In the genomic region with DNA sequence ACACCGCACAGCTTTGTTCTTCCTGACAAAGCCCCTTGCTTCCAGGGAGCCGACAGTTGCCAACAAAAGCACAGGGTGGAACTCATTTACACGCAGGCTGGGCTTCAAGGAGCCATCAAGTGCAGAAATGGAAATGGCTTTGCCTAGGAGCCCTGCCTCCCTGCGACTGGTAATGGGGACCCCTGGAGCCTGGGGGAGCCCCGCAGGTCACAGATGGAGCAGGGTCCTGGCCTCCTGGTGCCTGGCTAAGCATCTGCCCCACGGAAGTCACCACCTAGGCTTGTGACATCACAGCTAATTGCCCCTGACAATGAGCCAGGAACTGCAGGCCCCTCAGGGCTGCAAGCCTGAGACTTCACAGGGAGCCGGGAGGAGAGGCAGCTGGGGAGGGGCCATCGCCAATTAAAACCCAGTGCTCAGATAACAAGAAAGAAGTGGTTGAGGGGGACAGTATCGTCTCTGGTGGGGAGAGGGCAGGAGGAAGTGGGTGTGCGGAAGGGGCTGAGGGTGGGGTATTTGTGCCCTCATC, we compare ENCODE assay signal across 12 cellular contexts.
DNase-seq lines count a peak whose midpoint lies in the region; TF ChIP-seq lines count a peak whose summit lies in the region.
"Had no signal": no experiment of that assay in that cellular context is flagged by ENCODE, and none has a peak within 500 bp of the region (broad histone marks: within the 10 kb centered on the region; RNA-seq: fewer than 3 reads in every experiment).

No MANE protein-coding gene starts in this region.

- in situ Hi-C loops in GM13976 (cut with MboI; ENCODE audit: low sequenced_read_pairs, unreplicated experiment), result no loop called here

- no peaks in the 10 kb centered on the region for H3K36me3 ChIP-seq in BLaER1 treated with 17β-estradiol and CSF1 and Interleukin-3, amounts not matched to agents 10 nM and 100 nM
- H3K36me3 ChIP-seq in neural cell (ENCODE audit: insufficient read depth, low read length), result no peaks in the 10 kb centered on the region

- TF ChIP-seq CTCF in chondrocyte (IDR thresholded peaks at IDR 0.05), result no peak
- TF ChIP-seq CTCF in neural cell (IDR thresholded peaks at IDR 0.05; ENCODE audit: poor library complexity, severe bottlenecking), result no peak
- no peak for TF ChIP-seq CTCF in GM13976 (IDR thresholded peaks at IDR 0.05; ENCODE audit: borderline replicate concordance, control extremely low read depth, extremely low read depth, insufficient read depth, missing control alignments)

- H3K27ac ChIP-seq in BLaER1 treated with 17β-estradiol and CSF1 and Interleukin-3, amounts not matched to agents 10 nM and 100 nM, result no peak overlapping the region
- H3K27ac ChIP-seq in neural cell (ENCODE audit: low read length), result peak overlapping the region; percentile 96

- H2AFZ ChIP-seq in neural cell (ENCODE audit: low read depth, low read length), result peak overlapping the region; percentile 22

- DNase-seq in NCI-H128 (lab: John Stamatoyannopoulos, UW; ENCODE audit: unreplicated experiment), result peak; percentile 50
- no peak for DNase-seq in chondrocyte (ENCODE audit: low spot score)
- no peak for DNase-seq in EL
- DNase-seq in GM13976 (ENCODE audit: low spot score), result no peak
- no peak for DNase-seq in activated T-cell treated with anti-CD3 and anti-CD28 coated beads, Interleukin-2, amount 50 U/mL, for 24 hours
- no peak for DNase-seq in activated gamma-delta T cell treated with Interleukin-2 at 50 U/mL for 16 hours
- DNase-seq: CD4-positive, CD25-positive, alpha-beta regulatory T cell; HCEC 1CT; RPMI8226; stimulated activated naive CD8-positive, alpha-beta T cell treated with anti-CD3 and anti-CD28 coated beads, Interleukin-15, Interleukin-2, amounts not matched to agents 100 U/mL and 50 U/mL, for 24 hours had no signal

- H3K9me2 ChIP-seq in neural cell (ENCODE audit: insufficient read depth, low read length), result no peaks in the 10 kb centered on the region

- H3K9me3 ChIP-seq in BLaER1 treated with 17β-estradiol and CSF1 and Interleukin-3, amounts not matched to agents 10 nM and 100 nM (replicated peaks in 1 of 11), result no peaks in the 10 kb centered on the region
- H3K9me3 ChIP-seq in neural cell (ENCODE audit: low read length), result no peaks in the 10 kb centered on the region

- peaks cover 35 to 42% (median 39%) of the 10 kb centered on the region in 10 experiments for H3K4me1 ChIP-seq in BLaER1 treated with 17β-estradiol and CSF1 and Interleukin-3, amounts not matched to agents 10 nM and 100 nM

- no peaks in the 10 kb centered on the region for H3K9me3 Mint-ChIP-seq in chondrocyte (ENCODE audit: low read depth)
- no peaks in the 10 kb centered on the region for H3K9me3 Mint-ChIP-seq in activated T-cell treated with anti-CD3 and anti-CD28 coated beads, Interleukin-2, amount 50 U/mL, for 24 hours

- no peaks in the 10 kb centered on the region for H3K36me3 Mint-ChIP-seq in chondrocyte (ENCODE audit: low read depth)
- no peaks in the 10 kb centered on the region for H3K36me3 Mint-ChIP-seq in activated T-cell treated with anti-CD3 and anti-CD28 coated beads, Interleukin-2, amount 50 U/mL, for 24 hours (ENCODE audit: low read depth)
- H3K36me3 Mint-ChIP-seq: CD4-positive, CD25-positive, alpha-beta regulatory T cell had no signal

- H4K20me1 ChIP-seq in BLaER1 treated with 17β-estradiol and CSF1 and Interleukin-3, amounts not matched to agents 10 nM and 100 nM, result peaks cover 0 to 45% (median 22%) of the 10 kb centered on the region in 11 experiments; a peak in 15 of 22 replicates
- no peaks in the 10 kb centered on the region for H4K20me1 ChIP-seq in neural cell (ENCODE audit: insufficient read depth)

- TF ChIP-seq EP300 in neural cell (conservative IDR thresholded peaks at IDR 0.05; ENCODE audit: poor library complexity, severe bottlenecking), result peak; percentile 16

- H3K4me2 ChIP-seq in BLaER1 treated with 17β-estradiol and CSF1 and Interleukin-3, amounts not matched to agents 10 nM and 100 nM, result peak overlapping the region in 9 of 11 experiments; percentile 9 to 62 (median 47); a peak in 17 of 22 replicates
- H3K4me2 ChIP-seq in neural cell (ENCODE audit: low read length), result peak overlapping the region; percentile 62

- H3F3A ChIP-seq in neural cell (ENCODE audit: insufficient read depth, low read length, poor library complexity, severe bottlenecking), result no peaks in the 10 kb centered on the region

- H3K27ac Mint-ChIP-seq in chondrocyte (ENCODE audit: unreplicated experiment), result peak overlapping the region; percentile 49
- H3K27ac Mint-ChIP-seq in activated T-cell treated with anti-CD3 and anti-CD28 coated beads, Interleukin-2, amount 50 U/mL, for 24 hours, result no peak overlapping the region
- H3K27ac Mint-ChIP-seq: CD4-positive, CD25-positive, alpha-beta regulatory T cell had no signal

- peaks cover 61 to 75% (median 68%) of the 10 kb centered on the region in 11 experiments for H3K27me3 ChIP-seq in BLaER1 treated with 17β-estradiol and CSF1 and Interleukin-3, amounts not matched to agents 10 nM and 100 nM
- peaks cover 4% of the 10 kb centered on the region for H3K27me3 ChIP-seq in neural cell (ENCODE audit: insufficient read depth, low read depth, low read length)

- H3K4me3 Mint-ChIP-seq in chondrocyte (ENCODE audit: unreplicated experiment), result peak overlapping the region; percentile 48
- no peak overlapping the region for H3K4me3 Mint-ChIP-seq in activated T-cell treated with anti-CD3 and anti-CD28 coated beads, Interleukin-2, amount 50 U/mL, for 24 hours

- H3K4me1 Mint-ChIP-seq in chondrocyte (ENCODE audit: low read depth), result peaks cover 34% of the 10 kb centered on the region
- peaks cover 15% of the 10 kb centered on the region for H3K4me1 Mint-ChIP-seq in activated T-cell treated with anti-CD3 and anti-CD28 coated beads, Interleukin-2, amount 50 U/mL, for 24 hours (ENCODE audit: low read depth)

- peak; percentile 33 for TF ChIP-seq RAD21 in neural cell (conservative IDR thresholded peaks at IDR 0.05)

- H3K4me3 ChIP-seq in BLaER1 treated with 17β-estradiol and CSF1 and Interleukin-3, amounts not matched to agents 10 nM and 100 nM, result no peak overlapping the region
- peak overlapping the region; percentile 92 for H3K4me3 ChIP-seq in neural cell (ENCODE audit: low read length)

- no peak overlapping the region; a peak in 1 of 22 replicates for H3K9ac ChIP-seq in BLaER1 treated with 17β-estradiol and CSF1 and Interleukin-3, amounts not matched to agents 10 nM and 100 nM
- peak overlapping the region; percentile 71 for H3K9ac ChIP-seq in neural cell (ENCODE audit: low read length)

- H3K79me2 ChIP-seq in neural cell (replicated peaks; ENCODE audit: insufficient read depth, low read length), result peaks cover 42% of the 10 kb centered on the region

- H3K27me3 Mint-ChIP-seq in chondrocyte (ENCODE audit: low read depth), result peaks cover 12% of the 10 kb centered on the region
- peaks cover 32% of the 10 kb centered on the region for H3K27me3 Mint-ChIP-seq in activated T-cell treated with anti-CD3 and anti-CD28 coated beads, Interleukin-2, amount 50 U/mL, for 24 hours

TF ChIP-seq in neural cell, 6 proteins besides CTCF, POLR2A, EP300 and RAD21:
- peak; percentile 36 for TF ChIP-seq POLR2AphosphoS5 (IDR thresholded peaks at IDR 0.05)
- TF ChIP-seq SMC3 (conservative IDR thresholded peaks at IDR 0.05; ENCODE audit: poor library complexity), result peak; percentile 29
- TF ChIP-seq EZH2 (IDR thresholded peaks at IDR 0.05; ENCODE audit: borderline replicate concordance, insufficient read depth, low read length, poor library complexity, severe bottlenecking), result no peak
- TF ChIP-seq, protein P1, sequence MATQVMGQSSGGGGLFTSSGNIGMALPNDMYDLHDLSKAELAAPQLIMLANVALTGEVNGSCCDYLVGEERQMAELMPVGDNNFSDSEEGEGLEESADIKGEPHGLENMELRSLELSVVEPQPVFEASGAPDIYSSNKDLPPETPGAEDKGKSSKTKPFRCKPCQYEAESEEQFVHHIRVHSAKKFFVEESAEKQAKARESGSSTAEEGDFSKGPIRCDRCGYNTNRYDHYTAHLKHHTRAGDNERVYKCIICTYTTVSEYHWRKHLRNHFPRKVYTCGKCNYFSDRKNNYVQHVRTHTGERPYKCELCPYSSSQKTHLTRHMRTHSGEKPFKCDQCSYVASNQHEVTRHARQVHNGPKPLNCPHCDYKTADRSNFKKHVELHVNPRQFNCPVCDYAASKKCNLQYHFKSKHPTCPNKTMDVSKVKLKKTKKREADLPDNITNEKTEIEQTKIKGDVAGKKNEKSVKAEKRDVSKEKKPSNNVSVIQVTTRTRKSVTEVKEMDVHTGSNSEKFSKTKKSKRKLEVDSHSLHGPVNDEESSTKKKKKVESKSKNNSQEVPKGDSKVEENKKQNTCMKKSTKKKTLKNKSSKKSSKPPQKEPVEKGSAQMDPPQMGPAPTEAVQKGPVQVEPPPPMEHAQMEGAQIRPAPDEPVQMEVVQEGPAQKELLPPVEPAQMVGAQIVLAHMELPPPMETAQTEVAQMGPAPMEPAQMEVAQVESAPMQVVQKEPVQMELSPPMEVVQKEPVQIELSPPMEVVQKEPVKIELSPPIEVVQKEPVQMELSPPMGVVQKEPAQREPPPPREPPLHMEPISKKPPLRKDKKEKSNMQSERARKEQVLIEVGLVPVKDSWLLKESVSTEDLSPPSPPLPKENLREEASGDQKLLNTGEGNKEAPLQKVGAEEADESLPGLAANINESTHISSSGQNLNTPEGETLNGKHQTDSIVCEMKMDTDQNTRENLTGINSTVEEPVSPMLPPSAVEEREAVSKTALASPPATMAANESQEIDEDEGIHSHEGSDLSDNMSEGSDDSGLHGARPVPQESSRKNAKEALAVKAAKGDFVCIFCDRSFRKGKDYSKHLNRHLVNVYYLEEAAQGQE (IDR thresholded peaks at IDR 0.05; ENCODE audit: borderline replicate concordance), result no peak
- TF ChIP-seq TAF1 (IDR thresholded peaks at IDR 0.05; ENCODE audit: low read depth), result peak; percentile 16
